ENCODE assay signal across 8 cellular contexts in genomic region chr2:19901458-19902271, GRCh38. TPM values are rescaled to one million over a fixed set of nuclear protein-coding genes. Genes with fewer than 3 reads are reported as not detected.
DNase-seq lines count a peak whose midpoint lies in the region; TF ChIP-seq lines count a peak whose summit lies in the region.

Gene TTC32 (minus strand): TSS chr2:19901983. CDS start chr2:19901854, 129 bp downstream.

- in situ Hi-C loops in G401 (cut with HindIII; ENCODE audit: low sequenced_read_pairs) (no loop called here), HAP-1 (cut with MboI; ENCODE audit: low sequenced_read_pairs) (no loop called here)

- H3K36me3 ChIP-seq in HAP-1 (replicated peaks) (no peaks in the 10 kb centered on the region; the same call in 1 of the 2 replicates), MG63 (no peaks in the 10 kb centered on the region; the same call in 1 of the 2 replicates)

- H3K27me3 ChIP-seq in HAP-1 (ENCODE audit: low read depth) (no peaks in the 10 kb centered on the region), MG63 (no peaks in the 10 kb centered on the region)

- peak within 1 kb of the TSS; percentile 93 for H3K4me3 Mint-ChIP-seq in nephron progenitor cell
- peak within 1 kb of the TSS; percentile 85 for H3K4me3 Mint-ChIP-seq in stimulated activated naive CD8-positive, alpha-beta T cell treated with anti-CD3 and anti-CD28 coated beads, Interleukin-15, Interleukin-2, amounts not matched to agents 100 ng/mL and 50 ng/mL, for 24 hours

- H3K36me3 Mint-ChIP-seq in nephron progenitor cell (ENCODE audit: low read depth) = no peaks in the 10 kb centered on the region
- H3K36me3 Mint-ChIP-seq in stimulated activated naive CD8-positive, alpha-beta T cell treated with anti-CD3 and anti-CD28 coated beads, Interleukin-15, Interleukin-2, amounts not matched to agents 100 ng/mL and 50 ng/mL, for 24 hours (ENCODE audit: low read depth) = peaks cover 13% of the 10 kb centered on the region

- peak within 1 kb of the TSS; percentile 89 for H3K4me3 ChIP-seq in HAP-1
- H3K4me3 ChIP-seq in MG63 = peak within 1 kb of the TSS; percentile 74

- peaks cover 49% of the 10 kb centered on the region for H3K4me1 Mint-ChIP-seq in nephron progenitor cell
- H3K4me1 Mint-ChIP-seq in stimulated activated naive CD8-positive, alpha-beta T cell treated with anti-CD3 and anti-CD28 coated beads, Interleukin-15, Interleukin-2, amounts not matched to agents 100 ng/mL and 50 ng/mL, for 24 hours (ENCODE audit: low read depth) = peaks cover 67% of the 10 kb centered on the region

- no peak for TF ChIP-seq CTCF in nephron progenitor cell (IDR thresholded peaks at IDR 0.05)

- no peaks in the 10 kb centered on the region for H3K9me3 Mint-ChIP-seq in nephron progenitor cell
- H3K9me3 Mint-ChIP-seq in stimulated activated naive CD8-positive, alpha-beta T cell treated with anti-CD3 and anti-CD28 coated beads, Interleukin-15, Interleukin-2, amounts not matched to agents 100 ng/mL and 50 ng/mL, for 24 hours = peaks cover 3% of the 10 kb centered on the region

- DNase-seq in G401 (ENCODE audit: low spot score) (peak; percentile 92), HAP-1 (ENCODE audit: low spot score in 2 of 2) (peak; percentile 86 to 94), MG63 (peak; percentile 92), SHP77 (lab: John Stamatoyannopoulos, UW) (peak; percentile 90), fibroblast of the conjunctiva (ENCODE audit: low read depth) (peak; percentile 89), nephron progenitor cell (peak; percentile 92)
- DNase-seq in activated effector memory CD4-positive, alpha-beta T cell treated with Interleukin-2 at 50 U/mL for 16 hours = peak; percentile 89

- H3K9me3 ChIP-seq in HAP-1 = no peaks in the 10 kb centered on the region
- H3K9me3 ChIP-seq in MG63 = no peaks in the 10 kb centered on the region

- peaks cover 4% of the 10 kb centered on the region for H3K27me3 Mint-ChIP-seq in nephron progenitor cell (ENCODE audit: low read depth, poor library complexity)
- peaks cover 11% of the 10 kb centered on the region for H3K27me3 Mint-ChIP-seq in stimulated activated naive CD8-positive, alpha-beta T cell treated with anti-CD3 and anti-CD28 coated beads, Interleukin-15, Interleukin-2, amounts not matched to agents 100 ng/mL and 50 ng/mL, for 24 hours

- peak within 1 kb of the TSS; percentile 100 for H3K27ac Mint-ChIP-seq in nephron progenitor cell
- H3K27ac Mint-ChIP-seq in stimulated activated naive CD8-positive, alpha-beta T cell treated with anti-CD3 and anti-CD28 coated beads, Interleukin-15, Interleukin-2, amounts not matched to agents 100 ng/mL and 50 ng/mL, for 24 hours = peak within 1 kb of the TSS; percentile 99

- peaks cover 6% of the 10 kb centered on the region for H3K4me1 ChIP-seq in HAP-1

RNA-seq across cellular contexts. Expression of gene TTC32, which starts in this region (rescaled TPM):
- 8.9 and 9.0 TPM in 2 replicates for total RNA-seq in G401 (2014; rRNA removed; shearing (Covaris generic))
- total RNA-seq in MG63 (2014; rRNA removed; shearing (Covaris generic); ENCODE audit: low replicate concordance) = 6.0 and 11.5 TPM in 2 replicates

Comparison
In these comparisons a context has a peak if more than half of its experiments do, and no peak if none do; other contexts are left out.
1. Peak in every context shown above with its lines: DNase-seq and H3K4me3 ChIP-seq.